In the genomic region with DNA sequence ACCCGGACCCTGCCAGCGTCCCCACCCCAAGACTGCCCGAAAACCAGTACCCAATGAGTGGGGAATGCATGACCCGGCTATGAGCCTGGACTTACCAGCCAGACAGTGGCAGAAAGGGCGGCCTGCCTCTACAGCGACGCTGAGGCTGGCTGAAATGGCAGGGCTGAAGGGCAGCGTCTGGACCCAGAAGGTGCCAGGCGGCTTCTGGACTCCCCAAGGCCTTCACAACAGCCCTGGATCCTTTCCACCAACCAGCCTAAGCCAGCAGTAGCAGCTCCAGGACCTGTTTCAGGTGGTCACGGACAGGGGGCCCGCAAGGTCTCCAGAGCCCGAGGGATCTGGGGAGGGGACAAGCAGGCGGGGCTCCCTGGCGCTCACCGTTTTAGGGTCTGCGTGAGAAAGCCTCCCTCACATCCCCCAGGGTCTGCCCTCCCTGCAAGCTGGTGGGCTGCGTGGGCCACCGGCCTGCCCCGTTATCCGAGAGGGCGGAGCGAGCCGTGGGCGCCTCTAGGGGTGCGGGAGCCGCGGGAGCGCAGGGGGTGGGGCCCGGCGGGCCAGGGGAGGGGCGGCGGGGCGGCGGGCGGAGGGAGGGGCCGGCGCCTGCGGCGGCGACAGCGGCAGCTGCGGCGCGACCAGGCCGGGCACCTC, we compare ENCODE assay signal across 8 cellular contexts. TPM values are rescaled to one million over a fixed set of nuclear protein-coding genes. Genes with fewer than 3 reads are reported as not detected.
DNase-seq lines count a peak whose midpoint lies in the region; ATAC-seq, FAIRE-seq and TF ChIP-seq lines count a peak whose summit lies in the region.

RIPOR1 (plus strand) TSS at position 608 of the 648 bp plus-strand sequence. CDS start 9,618 bp downstream, outside the sequence.

- intact Hi-C loops in Calu3 (cut with micrococcal nuclease; ENCODE audit: unreplicated experiment), result no loop called here
- intact Hi-C loops in dorsolateral prefrontal cortex (cut with DNase I), result loop anchor here in 1 of 2 donors (10.0 kb wide), 2 partner anchors 306 to 396 kb away; no protein-coding TSS in a partner anchor
- intact Hi-C loops in HepG2 (cut with micrococcal nuclease; ENCODE audit: unreplicated experiment), result no loop called here

- BruUV-seq in Calu3 (replicated peaks; lab: Mats Ljungman, UMichigan) (no TSS peak), HepG2 (replicated peaks; lab: Mats Ljungman, UMichigan) (no TSS peak)

- H3K27me3 ChIP-seq in dorsolateral prefrontal cortex (no peaks in the 10 kb centered on the region), HepG2 (ENCODE audit: control insufficient read depth in 1 of 2, insufficient read depth in 2 of 2, low read length in 2 of 2) (peaks cover 9 to 34% of the 10 kb centered on the region in 2 experiments; a peak in 4 of 5 replicates)

- in situ Hi-C loops in HepG2 (cut with HindIII; ENCODE audit: extremely low pct_ligation_motif_present, low pct_unique_long_range_greater_than_20kb), result no loop called here

- H3K36me3 ChIP-seq in HepG2 (replicated peaks in 1 of 2; ENCODE audit: control insufficient read depth in 1 of 2, insufficient read depth in 2 of 2, low read length in 2 of 2), result no peaks in the 10 kb centered on the region

- FAIRE-seq in HepG2 (lab: Jason Lieb, UNC), result no peak

- H3K4me1 ChIP-seq in HepG2 (ENCODE audit: insufficient read depth, low read length), result peaks cover 78% of the 10 kb centered on the region

- H3K27ac Mint-ChIP-seq in Calu3 (ENCODE audit: unreplicated experiment) (peak within 1 kb of the TSS; percentile 76), WTC11 (no peak within 1 kb of the TSS)

- POLR2A ChIA-PET in WTC11 (lab: Charles Lee), result interaction anchor here (1.9 kb wide), 1 partner anchor 35 kb away, joined by 4 read pairs; no protein-coding TSS in a partner anchor
- POLR2A ChIA-PET in HepG2 (lab: Yijun Ruan, JAX), result interaction anchor here (0.5 to 2.8 kb wide), 10 partner anchors 9 to 1423 kb away, joined by 3 to 19 read pairs (median 4); partner anchors contain the start of genes ACD, C16orf86, CTCF and ENKD1

- TF ChIP-seq CTCF in Calu3 (IDR thresholded peaks at IDR 0.05; ENCODE audit: unreplicated experiment) (no peak), WTC11 (IDR thresholded peaks at IDR 0.05) (no peak), dorsolateral prefrontal cortex (IDR thresholded peaks at IDR 0.05 in 54 of 56, conservative IDR thresholded peaks at IDR 0.05 in 2 of 56; ENCODE audit: low read depth in 1 of 56, partially characterized antibody in 56 of 56) (peak in 2 of 56 donors; percentile 5 to 16), HepG2 (CRISPR knock-in tag; IDR thresholded peaks at IDR 0.05) (no peak; the same call in none of the 2 replicates)

- H3K9ac ChIP-seq in HepG2 (ENCODE audit: insufficient read depth, low read depth, low read length), result peak within 1 kb of the TSS; percentile 74

- peak; percentile 60 for DNase-seq in Calu3
- peak; percentile 53 for DNase-seq in WTC11 (ENCODE audit: low spot score)
- peak in 5 of 10 donors; percentile 29 to 76 (median 66) for DNase-seq in dorsolateral prefrontal cortex
- peak; percentile 45 for DNase-seq in HepG2 (ENCODE audit: low spot score)
- peak; percentile 26 for DNase-seq in stimulated activated CD8-positive, alpha-beta memory T cell treated with anti-CD3 and anti-CD28 coated beads, Interleukin-12 subunit alpha, Interleukin-12 subunit beta, amount 100 ng/mL, for 4 hours (ENCODE audit: low read depth)
- no peak for DNase-seq in NCI-H2196 (lab: John Stamatoyannopoulos, UW; ENCODE audit: unreplicated experiment)

- H3K4me2 ChIP-seq in HepG2 (ENCODE audit: low read depth, low read length), result peak within 1 kb of the TSS; percentile 99

- WGBS in HepG2 (ENCODE audit: low lambda C conversion rate), result 2% methylated on average over 8 of the region's 45 CpGs

- H3K9me3 Mint-ChIP-seq in Calu3 (ENCODE audit: low read depth, unreplicated experiment) (no peaks in the 10 kb centered on the region), WTC11 (no peaks in the 10 kb centered on the region)

- CTCF ChIA-PET in Calu3 (lab: Charles Lee), result interaction anchor here (0.5 to 2.5 kb wide), 5 partner anchors 9 to 361 kb away, joined by 3 to 7 read pairs (median 4); partner anchors contain the start of genes ATP6V0D1 and HSD11B2
- CTCF ChIA-PET in WTC11 (lab: Charles Lee), result interaction anchor here (1.1 to 13.9 kb wide), 14 partner anchors 7 to 414 kb away, joined by 3 to 184 read pairs (median 8); partner anchors contain the start of genes ACD, ATP6V0D1, CARMIL2 and CTCF
- CTCF ChIA-PET in HepG2 (lab: Yijun Ruan, JAX; ENCODE audit: low intra/inter-chr PET ratio, low total read pairs), result interaction anchor here (1.1 to 1.3 kb wide), 2 partner anchors 10 to 14 kb away, joined by 3 to 4 read pairs; no protein-coding TSS in a partner anchor

- peak within 1 kb of the TSS; percentile 87 for H3K4me3 Mint-ChIP-seq in Calu3 (ENCODE audit: low read depth, unreplicated experiment)
- H3K4me3 Mint-ChIP-seq in WTC11, result peak within 1 kb of the TSS; percentile 77

- TF ChIP-seq EP300 in HepG2 (IDR thresholded peaks at IDR 0.05; ENCODE audit: low read depth in 2 of 2, low read length in 2 of 2) (no peak), HepG2 (CRISPR knock-in tag; IDR thresholded peaks at IDR 0.05; ENCODE audit: borderline replicate concordance) (no peak)

- TF ChIP-seq POLR2A in HepG2 (IDR thresholded peaks at IDR 0.05; ENCODE audit: insufficient read depth in 1 of 2, low read depth in 2 of 2, low read length in 2 of 2), result no peak; a peak in 1 of 4 replicates

- no peak for TF ChIP-seq RAD21 in HepG2 (CRISPR knock-in tag; IDR thresholded peaks at IDR 0.05)

- H3K36me3 Mint-ChIP-seq in Calu3 (ENCODE audit: insufficient read depth, unreplicated experiment) (peaks cover 42% of the 10 kb centered on the region), WTC11 (no peaks in the 10 kb centered on the region)

- ATAC-seq in HG03045 (IDR thresholded peaks at IDR 0.05; ENCODE audit: unreplicated experiment), result peak; percentile 35
- peak; percentile 44 for ATAC-seq in WTC11
- peak; percentile 62 for ATAC-seq in HepG2
- ATAC-seq in GM18907 (IDR thresholded peaks at IDR 0.05; ENCODE audit: unreplicated experiment), result no peak

- peak within 1 kb of the TSS; percentile 20 for H2AFZ ChIP-seq in HepG2 (ENCODE audit: low read length)

- peaks cover 36% of the 10 kb centered on the region for H3K4me1 Mint-ChIP-seq in Calu3 (ENCODE audit: low read depth, unreplicated experiment)
- H3K4me1 Mint-ChIP-seq in WTC11, result peaks cover 5% of the 10 kb centered on the region

- H3K79me2 ChIP-seq in HepG2 (ENCODE audit: insufficient read depth, low read length), result peaks cover 4% of the 10 kb centered on the region

- peak within 1 kb of the TSS; percentile 62 to 96 (median 84) for H3K4me3 ChIP-seq in dorsolateral prefrontal cortex
- peak within 1 kb of the TSS; percentile 69 to 82 (median 74) for H3K4me3 ChIP-seq in HepG2 (replicated peaks in 1 of 3; ENCODE audit: insufficient read depth in 1 of 3, low read depth in 2 of 3, low read length in 3 of 3)

- peaks cover 17% of the 10 kb centered on the region; the same call in 1 of the 2 replicates for H4K20me1 ChIP-seq in HepG2 (ENCODE audit: insufficient read depth, low read length)

- H3K27ac ChIP-seq in dorsolateral prefrontal cortex (peak within 1 kb of the TSS; percentile 23 to 97 (median 91)), HepG2 (ENCODE audit: extremely low read length, insufficient read depth, low read length) (peak within 1 kb of the TSS; percentile 25)

- H3K27me3 Mint-ChIP-seq in Calu3 (ENCODE audit: unreplicated experiment), result peaks cover 24% of the 10 kb centered on the region
- peaks cover 94% of the 10 kb centered on the region for H3K27me3 Mint-ChIP-seq in WTC11 (ENCODE audit: low read depth)

- H3K9me3 ChIP-seq in HepG2 (ENCODE audit: low read length), result no peaks in the 10 kb centered on the region

TF ChIP-seq in WTC11, 78 proteins besides CTCF, POLR2A, EP300 and RAD21 (continues in another document):
- TF ChIP-seq ZNF263 (CRISPR knock-in tag; IDR thresholded peaks at IDR 0.05; ENCODE audit: low read depth) (no peak), NFATC4 (CRISPR knock-in tag; IDR thresholded peaks at IDR 0.05) (no peak), GTF2I (CRISPR knock-in tag; conservative IDR thresholded peaks at IDR 0.05) (no peak)

TF ChIP-seq in HepG2, 621 proteins besides CTCF, POLR2A, EP300 and RAD21 (continues in another document):
- TF ChIP-seq ZNF644 (CRISPR knock-in tag; IDR thresholded peaks at IDR 0.05; ENCODE audit: low read depth) (0 out of 2 replicates have a peak, but pooled peaks have one; percentile 50), SAP130 (CRISPR knock-in tag; IDR thresholded peaks at IDR 0.05; ENCODE audit: low read depth) (peak; percentile 4; the same call in 1 of the 2 replicates)

RNA-seq across cellular contexts. Expression of gene RIPOR1, which starts in this region (rescaled TPM):
- total RNA-seq in Calu3 (2022) (59.0 and 71.6 TPM in 2 replicates), WTC11 (2021) (14.9 to 15.9 TPM (median 15.5 TPM) in 3 replicates), dorsolateral prefrontal cortex (100 to 1,000 TPM in 114 of 120 experiments, 10 to 100 TPM in 6; 67.9 to 185 (median 128) TPM), HepG2 (2016; rRNA removed; fragmentation: Illumina TruSeq; extraction: Trizol) (4.6 and 11.2 TPM in 2 replicates)
- 3.4 and 4.7 TPM in 2 replicates for total RNA-seq in HepG2 (2016; cell fraction: cytosol; rRNA removed; fragmentation: Illumina TruSeq; extraction: Trizol; ENCODE audit: low read depth)
- 3.9 and 9.6 TPM in 2 replicates for total RNA-seq in HepG2 (2016; cell fraction: insoluble cytoplasmic fraction; rRNA removed; fragmentation: Illumina TruSeq; extraction: Trizol)
- total RNA-seq in HepG2 (2016; cell fraction: membrane; rRNA removed; fragmentation: Illumina TruSeq; extraction: Trizol), result 8.9 and 11.8 TPM in 2 replicates
- 12.3 and 18.6 TPM in 2 replicates for total RNA-seq in HepG2 (2016; cell fraction: nucleus; rRNA removed; fragmentation: Illumina TruSeq; extraction: Trizol)
- polyA plus RNA-seq in HepG2 (2011; rRNA removed), result 5.7 and 8.1 TPM in 2 replicates
- polyA plus RNA-seq in HepG2 (2011; cell fraction: cytosol; rRNA removed), result 2.4 and 3.4 TPM in 2 replicates
- 40.0 and 43.3 TPM in 2 replicates for polyA plus RNA-seq in HepG2 (2011; cell fraction: nucleus; rRNA removed)
- polyA plus RNA-seq in HepG2 (2012), result 16.0 and 16.5 TPM in 2 replicates
- 1.9 and 2.2 TPM in 2 replicates for polyA plus RNA-seq in HepG2 (2016; cell fraction: cytosol; fragmentation: Illumina TruSeq; extraction: Trizol; ENCODE audit: low read depth)
- 7.7 and 13.5 TPM in 2 replicates for polyA plus RNA-seq in HepG2 (2016; cell fraction: insoluble cytoplasmic fraction; fragmentation: Illumina TruSeq; extraction: Trizol; ENCODE audit: low read depth)
- 5.9 and 6.9 TPM in 2 replicates for polyA plus RNA-seq in HepG2 (2016; cell fraction: membrane; fragmentation: Illumina TruSeq; extraction: Trizol; ENCODE audit: low read depth)
- 26.9 and 30.6 TPM in 2 replicates for polyA plus RNA-seq in HepG2 (2016; cell fraction: nucleus; fragmentation: Illumina TruSeq; extraction: Trizol; ENCODE audit: insufficient read depth, low read depth)
- polyA minus RNA-seq in HepG2 (2011; rRNA and poly(A)+ RNA removed; ENCODE audit: low replicate concordance), result 7.9 and 21.6 TPM in 2 replicates
- polyA minus RNA-seq in HepG2 (2011; cell fraction: cytosol; rRNA and poly(A)+ RNA removed), result 6.8 and 12.0 TPM in 2 replicates
- polyA minus RNA-seq in HepG2 (2011; cell fraction: nucleus; rRNA and poly(A)+ RNA removed), result 11.6 and 18.2 TPM in 2 replicates
